ENCODE assay signal across 8 cellular contexts in the genomic region with DNA sequence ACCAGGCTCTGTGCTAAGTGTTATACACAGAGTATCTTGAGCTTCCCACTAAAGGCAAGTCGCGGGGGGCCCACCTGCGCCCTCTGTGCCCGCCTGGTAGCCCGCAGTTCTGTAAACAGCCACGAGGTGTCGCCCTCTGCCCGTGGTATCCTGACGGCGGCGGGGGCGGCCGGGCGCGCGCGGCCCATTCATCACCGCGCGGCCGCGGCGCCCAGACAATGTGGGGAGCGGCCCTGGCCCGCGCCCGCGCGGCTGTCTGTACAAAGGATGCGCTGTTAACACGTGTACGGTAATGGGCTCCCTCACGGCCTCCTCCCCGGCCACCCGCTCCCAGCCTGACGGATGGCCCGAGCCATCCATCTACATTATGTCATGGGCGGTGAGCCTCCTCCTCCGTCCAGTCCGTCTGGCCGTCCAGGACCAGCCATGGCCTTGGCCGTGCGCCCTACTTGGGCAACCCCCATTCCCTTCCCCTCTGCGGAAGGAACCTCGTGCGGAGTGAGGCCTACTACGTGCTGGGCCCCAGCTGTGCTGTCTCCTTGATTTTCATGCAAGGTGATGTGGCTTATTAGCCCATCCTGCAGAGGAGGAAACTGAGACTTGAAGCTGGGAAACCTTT.
A peak's percentile ranks its signal among the peaks of the same experiment; 100 is the strongest.
DNase-seq lines count a peak whose midpoint lies in the region; ATAC-seq and TF ChIP-seq lines count a peak whose summit lies in the region.

No MANE protein-coding gene starts in this region.

- H3K4me3 Mint-ChIP-seq in activated CD4-positive, alpha-beta T cell treated with anti-CD3 and anti-CD28 coated beads for 36 hours, result no peak overlapping the region

- ATAC-seq in activated CD4-positive, alpha-beta T cell treated with anti-CD3 and anti-CD28 coated beads for 36 hours, result peak; percentile 81
- ATAC-seq in lower lobe of right lung (peak; percentile 69 to 90), GM19328 (IDR thresholded peaks at IDR 0.05; ENCODE audit: unreplicated experiment) (no peak)

- H3K27ac ChIP-seq in duodenal mucosa (ENCODE audit: low read depth, low read length) (no peak overlapping the region), lower lobe of right lung (no peak overlapping the region)

- peaks cover 7% of the 10 kb centered on the region for H3K36me3 Mint-ChIP-seq in activated CD4-positive, alpha-beta T cell treated with anti-CD3 and anti-CD28 coated beads for 36 hours (ENCODE audit: low read depth)

- H3K4me3 ChIP-seq in duodenal mucosa (ENCODE audit: low read depth in 1 of 2, low read length in 2 of 2) (peak overlapping the region; percentile 32 to 43), lower lobe of right lung (peak overlapping the region; percentile 18)

- no peaks in the 10 kb centered on the region for H3K27me3 Mint-ChIP-seq in activated CD4-positive, alpha-beta T cell treated with anti-CD3 and anti-CD28 coated beads for 36 hours

- H3K36me3 ChIP-seq in duodenal mucosa (ENCODE audit: control insufficient read depth in 1 of 2, insufficient read depth in 2 of 2, low read length in 2 of 2), result no peaks in the 10 kb centered on the region
- no peaks in the 10 kb centered on the region for H3K36me3 ChIP-seq in lower lobe of right lung

- no peaks in the 10 kb centered on the region for H3K4me1 ChIP-seq in duodenal mucosa (ENCODE audit: control insufficient read depth in 1 of 2, insufficient read depth in 2 of 2, low read length in 2 of 2)
- H3K4me1 ChIP-seq in lower lobe of right lung, result peaks cover 5% of the 10 kb centered on the region

- CTCF ChIA-PET in activated CD4-positive, alpha-beta T cell treated with anti-CD3 and anti-CD28 coated beads for 36 hours (lab: Charles Lee), result interaction anchor here (0.6 to 1.7 kb wide), 9 partner anchors 12 to 1234 kb away, joined by 3 to 9 read pairs (median 3); no protein-coding TSS in a partner anchor

- peak; percentile 65 for TF ChIP-seq RAD21 in Ishikawa (IDR thresholded peaks at IDR 0.05; ENCODE audit: low read depth)

- POLR2A ChIA-PET in activated CD4-positive, alpha-beta T cell treated with anti-CD3 and anti-CD28 coated beads for 36 hours (lab: Charles Lee), result no interaction called here

- intact Hi-C loops in activated CD4-positive, alpha-beta T cell treated with anti-CD3 and anti-CD28 coated beads for 36 hours (cut with DNase I, micrococcal nuclease), result loop anchor here (2.0 to 10.0 kb wide), 4 partner anchors 78 to 1248 kb away; a partner anchor contains a TSS
- intact Hi-C loops in lower lobe of right lung (cut with DNase I), result no loop called here

- no peaks in the 10 kb centered on the region for H3K9me3 Mint-ChIP-seq in activated CD4-positive, alpha-beta T cell treated with anti-CD3 and anti-CD28 coated beads for 36 hours (ENCODE audit: low read depth)

- peak; percentile 93 for TF ChIP-seq CTCF in lower lobe of right lung (IDR thresholded peaks at IDR 0.05)

- no peaks in the 10 kb centered on the region for H3K27me3 ChIP-seq in duodenal mucosa (ENCODE audit: control insufficient read depth in 1 of 2, insufficient read depth in 2 of 2, low read length in 2 of 2)
- H3K27me3 ChIP-seq in lower lobe of right lung (ENCODE audit: low read depth), result no peaks in the 10 kb centered on the region

- no peak overlapping the region for H3K27ac Mint-ChIP-seq in activated CD4-positive, alpha-beta T cell treated with anti-CD3 and anti-CD28 coated beads for 36 hours

- H3K9ac ChIP-seq in duodenal mucosa (ENCODE audit: low read depth in 1 of 2, low read length in 2 of 2), result no peak overlapping the region

- TF ChIP-seq EP300 in Ishikawa (IDR thresholded peaks at IDR 0.05; ENCODE audit: borderline replicate concordance), result no peak

- H3K9me3 ChIP-seq in duodenal mucosa (ENCODE audit: control insufficient read depth in 1 of 2, low read length in 2 of 2) (peaks cover 0 to 6% of the 10 kb centered on the region in 2 donors), lower lobe of right lung (no peaks in the 10 kb centered on the region)

- no peaks in the 10 kb centered on the region for H3K4me1 Mint-ChIP-seq in activated CD4-positive, alpha-beta T cell treated with anti-CD3 and anti-CD28 coated beads for 36 hours

- DNase-seq in COLO668 (lab: John Stamatoyannopoulos, UW; ENCODE audit: unreplicated experiment), result peak; percentile 82
- peak; percentile 80 for DNase-seq in activated CD4-positive, alpha-beta T cell treated with anti-CD3 and anti-CD28 coated beads for 36 hours
- peak; percentile 66 for DNase-seq in lower lobe of right lung
- DNase-seq in stimulated activated CD8-positive, alpha-beta memory T cell treated with anti-CD3 and anti-CD28 coated beads, Interleukin-15, amount 100 ng/mL, for 24 hours (ENCODE audit: low read depth), result peak; percentile 25
- DNase-seq in MV-4-11 (lab: John Stamatoyannopoulos, UW), result no peak

TF ChIP-seq in Ishikawa, 13 proteins besides CTCF, POLR2A, EP300 and RAD21:
- no peak for TF ChIP-seq YY1 (IDR thresholded peaks at IDR 0.05; ENCODE audit: low read depth)
- TF ChIP-seq EGR1 (IDR thresholded peaks at IDR 0.05), result peak; percentile 54
- TF ChIP-seq, protein P1, sequence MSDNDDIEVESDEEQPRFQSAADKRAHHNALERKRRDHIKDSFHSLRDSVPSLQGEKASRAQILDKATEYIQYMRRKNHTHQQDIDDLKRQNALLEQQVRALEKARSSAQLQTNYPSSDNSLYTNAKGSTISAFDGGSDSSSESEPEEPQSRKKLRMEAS (IDR thresholded peaks at IDR 0.05), result no peak
